Comparison of ENCODE assay signal across 2 cellular contexts in genomic region chr7:34850681-34851080, GRCh38.
TF ChIP-seq lines count a peak whose summit lies in the region.

No MANE protein-coding gene starts in this region.

TF ChIP-seq in SK-N-SH, 30 proteins besides CTCF, POLR2A, EP300 and RAD21 (continued from another document):
- no peak for TF ChIP-seq NFIC (IDR thresholded peaks at IDR 0.05; ENCODE audit: borderline replicate concordance)
- no peak for TF ChIP-seq SMC3 (IDR thresholded peaks at IDR 0.05; ENCODE audit: low read depth, low read length)
TF ChIP-seq in SK-N-SH: peak in this region for 0.

TF ChIP-seq in SK-N-SH treated with all-trans-retinoic acid at 6 μM for 48 hours, 23 proteins besides CTCF, POLR2A, EP300 and RAD21 (continued from another document):
- TF ChIP-seq PATZ1 (CRISPR knock-in tag; IDR thresholded peaks at IDR 0.05; ENCODE audit: borderline replicate concordance) (no peak), PPARA (CRISPR knock-in tag; IDR thresholded peaks at IDR 0.05; ENCODE audit: borderline replicate concordance) (no peak), ZC3H10 (CRISPR knock-in tag; IDR thresholded peaks at IDR 0.05) (no peak), ISL1 (CRISPR knock-in tag; IDR thresholded peaks at IDR 0.05) (no peak), OSR1 (CRISPR knock-in tag; IDR thresholded peaks at IDR 0.05) (no peak), ESRRG (CRISPR knock-in tag; IDR thresholded peaks at IDR 0.05) (no peak), ZFP30 (CRISPR knock-in tag; IDR thresholded peaks at IDR 0.05) (no peak), BACH2 (CRISPR knock-in tag; IDR thresholded peaks at IDR 0.05; ENCODE audit: borderline replicate concordance) (no peak), POU6F1 (CRISPR knock-in tag; IDR thresholded peaks at IDR 0.05; ENCODE audit: borderline replicate concordance, low read depth) (no peak)
